In genomic region chr6:88612631-88613030, GRCh38 we compare ENCODE assay signal across 25 cellular contexts.
DNase-seq lines count a peak whose midpoint lies in the region; ATAC-seq, FAIRE-seq and TF ChIP-seq lines count a peak whose summit lies in the region.
"Had no signal": no experiment of that assay in that cellular context is flagged by ENCODE, and none has a peak within 500 bp of the region (broad histone marks: within the 10 kb centered on the region; RNA-seq: fewer than 3 reads in every experiment).

No MANE protein-coding gene starts in this region.

- CTCF ChIA-PET in CD4-positive, alpha-beta memory T cell (lab: Charles Lee; ENCODE audit: partially characterized antibody) = no interaction called here

- H3K9me3 Mint-ChIP-seq in CD4-positive, alpha-beta memory T cell = peaks cover 0 to 5% (median under 1%) of the 10 kb centered on the region in 8 donors

- H3K27me3 ChIP-seq in CD4-positive, alpha-beta memory T cell (ENCODE audit: insufficient read depth, low read length) = no peaks in the 10 kb centered on the region
- H3K27me3 ChIP-seq: tibial artery had no signal

- no peaks in the 10 kb centered on the region for H3K9me3 ChIP-seq in mucosa of descending colon
- no peaks in the 10 kb centered on the region for H3K9me3 ChIP-seq in CD4-positive, alpha-beta memory T cell (ENCODE audit: control insufficient read depth in 1 of 2, low read length in 2 of 2)
- H3K9me3 ChIP-seq: lower lobe of right lung, tibial artery had no signal

- POLR2A ChIA-PET in CD4-positive, alpha-beta memory T cell (lab: Charles Lee; ENCODE audit: partially characterized antibody) = no interaction called here

- no peak for TF ChIP-seq CTCF in mucosa of descending colon (IDR thresholded peaks at IDR 0.05)

- no peaks in the 10 kb centered on the region for H3K27me3 Mint-ChIP-seq in CD4-positive, alpha-beta memory T cell
- H3K27me3 Mint-ChIP-seq: activated T-cell treated with anti-CD3 and anti-CD28 coated beads, Interleukin-2, amount 50 U/mL, for 24 hours; CD4-positive, alpha-beta T cell had no signal

- H3K4me1 ChIP-seq in mucosa of descending colon (ENCODE audit: low read depth) = no peaks in the 10 kb centered on the region
- no peaks in the 10 kb centered on the region for H3K4me1 ChIP-seq in CD4-positive, alpha-beta memory T cell (ENCODE audit: insufficient read depth, low read length)
- H3K4me1 ChIP-seq: lower lobe of right lung, tibial artery had no signal

- ATAC-seq in GM21423 (IDR thresholded peaks at IDR 0.05; ENCODE audit: unreplicated experiment) (peak; percentile 34), mucosa of descending colon (peak; percentile 41), GM21619 (IDR thresholded peaks at IDR 0.05; ENCODE audit: unreplicated experiment) (no peak)
- ATAC-seq: esophagus mucosa; HCT116; lower lobe of right lung; stimulated activated effector memory CD8-positive, alpha-beta T cell treated with anti-CD3 and anti-CD28 coated beads, Interleukin-12 subunit alpha, Interleukin-12 subunit beta, amount 100 ng/mL, for 72 hours had no signal

- peak; percentile 65 for FAIRE-seq in GM18507 (lab: Jason Lieb, UNC)
- FAIRE-seq: frontal cortex had no signal

- H3K27ac ChIP-seq in CD4-positive, alpha-beta memory T cell (ENCODE audit: low read depth, low read length) = no peak overlapping the region
- H3K27ac ChIP-seq: lower lobe of right lung, tibial artery had no signal

- intact Hi-C loops in mucosa of descending colon (cut with DNase I, micrococcal nuclease) = no loop called here
- intact Hi-C loops in CD4-positive, alpha-beta memory T cell (cut with micrococcal nuclease) = no loop called here

- H3K4me3 Mint-ChIP-seq in CD4-positive, alpha-beta memory T cell = no peak overlapping the region
- H3K4me3 Mint-ChIP-seq: activated T-cell treated with anti-CD3 and anti-CD28 coated beads, Interleukin-2, amount 50 U/mL, for 24 hours; CD4-positive, alpha-beta T cell; stimulated activated effector memory CD8-positive, alpha-beta T cell treated with anti-CD3 and anti-CD28 coated beads, Interleukin-12 subunit alpha, Interleukin-12 subunit beta, amount 100 ng/mL, for 72 hours had no signal

- no peak for DNase-seq in GM18507 (ENCODE audit: extremely low spot score, insufficient read length, low read depth)
- DNase-seq in NCI-H524 treated with DMSO at 0.1 percent for 48 hours (lab: John Stamatoyannopoulos, UW) = peak; percentile 3
- DNase-seq in mucosa of descending colon = no peak
- no peak for DNase-seq in CD4-positive, alpha-beta memory T cell
- no peak for DNase-seq in activated T-cell treated with anti-CD3 and anti-CD28 coated beads for 4 hours
- no peak for DNase-seq in NCI-H510A (lab: John Stamatoyannopoulos, UW)
- DNase-seq: activated T-cell treated with anti-CD3 and anti-CD28 coated beads, Interleukin-2, amount 50 U/mL, for 24 hours; CD4-positive, alpha-beta T cell; effector memory CD4-positive, alpha-beta T cell; islet precursor cell; lower lobe of right lung; NCI-H1105; NCI-H2029 treated with DMSO at 0.1 percent for 48 hours; NCI-H446 treated with DMSO at 0.1 percent for 48 hours; nucleus accumbens; OCI-M1; SHP77; stimulated activated CD4-positive, alpha-beta T cell treated with anti-CD3 and anti-CD28 coated beads, Interleukin-2, amount 100 ng/mL, for 24 hours; tibial artery had no signal

- peak overlapping the region in 1 of 7 donors; percentile 72 for H3K27ac Mint-ChIP-seq in CD4-positive, alpha-beta memory T cell
- H3K27ac Mint-ChIP-seq: activated T-cell treated with anti-CD3 and anti-CD28 coated beads, Interleukin-2, amount 50 U/mL, for 24 hours; CD4-positive, alpha-beta T cell; stimulated activated effector memory CD8-positive, alpha-beta T cell treated with anti-CD3 and anti-CD28 coated beads, Interleukin-12 subunit alpha, Interleukin-12 subunit beta, amount 100 ng/mL, for 72 hours had no signal

- no peaks in the 10 kb centered on the region for H3K36me3 ChIP-seq in mucosa of descending colon (ENCODE audit: low read depth)
- H3K36me3 ChIP-seq in CD4-positive, alpha-beta memory T cell (ENCODE audit: insufficient read depth, low read length) = no peaks in the 10 kb centered on the region
- H3K36me3 ChIP-seq: lower lobe of right lung had no signal

- H3K36me3 Mint-ChIP-seq in CD4-positive, alpha-beta memory T cell = peaks cover 47 to 68% of the 10 kb centered on the region in 2 donors

- peaks cover 0 to 1% (median 0%) of the 10 kb centered on the region in 4 donors for H3K4me1 Mint-ChIP-seq in CD4-positive, alpha-beta memory T cell
- H3K4me1 Mint-ChIP-seq: stimulated activated effector memory CD8-positive, alpha-beta T cell treated with anti-CD3 and anti-CD28 coated beads, Interleukin-12 subunit alpha, Interleukin-12 subunit beta, amount 100 ng/mL, for 72 hours had no signal

- no peak overlapping the region for H3K4me3 ChIP-seq in mucosa of descending colon
- H3K4me3 ChIP-seq in CD4-positive, alpha-beta memory T cell (ENCODE audit: low read length in 2 of 2) = no peak overlapping the region
- H3K4me3 ChIP-seq: lower lobe of right lung, tibial artery had no signal
